In the genomic region with DNA sequence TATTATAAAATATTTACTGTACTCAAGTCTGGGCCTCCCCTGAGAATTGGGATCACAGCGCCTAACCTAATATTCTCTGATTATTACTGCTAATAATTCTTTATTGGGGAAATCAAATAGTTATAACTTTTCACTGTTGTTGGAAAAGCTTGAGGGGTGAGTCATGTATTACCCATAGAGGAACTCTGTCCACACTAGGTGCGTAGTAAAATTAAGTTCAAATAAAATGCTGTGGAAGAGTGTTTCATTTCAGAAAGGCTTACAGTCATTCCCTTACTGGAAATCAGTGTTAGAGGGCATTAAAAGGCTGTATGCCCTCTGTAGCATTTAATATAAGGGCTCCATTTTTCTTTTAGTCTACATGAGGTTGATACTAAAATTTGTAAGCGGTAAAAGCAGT, we compare ENCODE assay signal across 26 cellular contexts.
DNase-seq lines count a peak whose midpoint lies in the region; ATAC-seq, FAIRE-seq and TF ChIP-seq lines count a peak whose summit lies in the region.
"Had no signal": no experiment of that assay in that cellular context is flagged by ENCODE, and none has a peak within 500 bp of the region (broad histone marks: within the 10 kb centered on the region; RNA-seq: fewer than 3 reads in every experiment).

No MANE protein-coding gene starts in this region.

- intact Hi-C loops in K562 (cut with micrococcal nuclease): no loop called here
- intact Hi-C loops in endothelial cell of umbilical vein (cut with micrococcal nuclease): no loop called here
- intact Hi-C loops in stomach (cut with DNase I; ENCODE audit: low total_unique reads): no loop called here

- no peaks in the 10 kb centered on the region for H3K27me3 ChIP-seq in BLaER1
- H3K27me3 ChIP-seq in Loucy (ENCODE audit: insufficient read depth, low read length, poor library complexity, severe bottlenecking): no peaks in the 10 kb centered on the region
- H3K27me3 ChIP-seq in K562 (ENCODE audit: control insufficient read depth in 2 of 2, insufficient read depth in 2 of 2, low read length in 2 of 2): no peaks in the 10 kb centered on the region
- no peaks in the 10 kb centered on the region for H3K27me3 ChIP-seq in endothelial cell of umbilical vein (ENCODE audit: control insufficient read depth in 2 of 2, insufficient read depth in 2 of 2, low read length in 2 of 2)
- no peaks in the 10 kb centered on the region; the same call in 1 of the 2 replicates for H3K27me3 ChIP-seq in SJCRH30
- H3K27me3 ChIP-seq in stomach: no peaks in the 10 kb centered on the region
- H3K27me3 ChIP-seq: BE2C had no signal

- TF ChIP-seq CTCF in Loucy (conservative IDR thresholded peaks at IDR 0.05; ENCODE audit: low read length) (no peak), K562 (IDR thresholded peaks at IDR 0.05 in 2 of 3, conservative IDR thresholded peaks at IDR 0.05 in 1 of 3; ENCODE audit: insufficient read depth in 2 of 3, low read depth in 1 of 3, low read length in 3 of 3) (no peak), endothelial cell of umbilical vein (IDR thresholded peaks at IDR 0.05; ENCODE audit: extremely low read depth in 1 of 2, insufficient read depth in 1 of 2, low read depth in 1 of 2, low read length in 2 of 2) (no peak), stomach (IDR thresholded peaks at IDR 0.05) (no peak)

- FAIRE-seq in K562 (lab: Jason Lieb, UNC) (no peak), endothelial cell of umbilical vein (lab: Jason Lieb, UNC) (no peak)
- FAIRE-seq: A549, GM12878, GM12892, GM18507 had no signal

- no peak for TF ChIP-seq POLR2A in K562 (conservative IDR thresholded peaks at IDR 0.05)
- no peak for TF ChIP-seq POLR2A in endothelial cell of umbilical vein (IDR thresholded peaks at IDR 0.05; ENCODE audit: low read depth, low read length)
- TF ChIP-seq POLR2A in stomach (IDR thresholded peaks at IDR 0.05): no peak

- peaks cover 41% of the 10 kb centered on the region for H3K4me1 ChIP-seq in BLaER1
- peaks cover 80% of the 10 kb centered on the region for H3K4me1 ChIP-seq in Loucy (ENCODE audit: insufficient read depth, low read length, poor library complexity, severe bottlenecking)
- no peaks in the 10 kb centered on the region; a peak in 3 of 5 replicates for H3K4me1 ChIP-seq in K562 (replicated peaks in 1 of 2; ENCODE audit: control insufficient read depth in 2 of 2, insufficient read depth in 2 of 2, low read length in 2 of 2)
- peaks cover 39% of the 10 kb centered on the region for H3K4me1 ChIP-seq in endothelial cell of umbilical vein (ENCODE audit: control insufficient read depth, extremely low read depth, insufficient read depth, low read length)
- H3K4me1 ChIP-seq in SJCRH30: no peaks in the 10 kb centered on the region; the same call in 1 of the 2 replicates
- H3K4me1 ChIP-seq in stomach: no peaks in the 10 kb centered on the region
- H3K4me1 ChIP-seq: A549, BE2C had no signal

- H3F3A ChIP-seq in Loucy (ENCODE audit: low read depth): no peaks in the 10 kb centered on the region

- no TSS peak for BruUV-seq in K562 (replicated peaks; lab: Mats Ljungman, UMichigan)
- no TSS peak for BruUV-seq in endothelial cell of umbilical vein (replicated peaks; lab: Mats Ljungman, UMichigan)

- no peaks in the 10 kb centered on the region for H3K9me3 ChIP-seq in BLaER1
- H3K9me3 ChIP-seq in Loucy (ENCODE audit: insufficient read depth, low read depth, low read length): no peaks in the 10 kb centered on the region
- H3K9me3 ChIP-seq in K562 (replicated peaks; ENCODE audit: control insufficient read depth, insufficient read depth, low read depth, low read length): no peaks in the 10 kb centered on the region
- H3K9me3 ChIP-seq in endothelial cell of umbilical vein (replicated peaks; ENCODE audit: control insufficient read depth, insufficient read depth, low read length): no peaks in the 10 kb centered on the region
- H3K9me3 ChIP-seq in SJCRH30 (replicated peaks): no peaks in the 10 kb centered on the region
- H3K9me3 ChIP-seq in stomach: no peaks in the 10 kb centered on the region
- H3K9me3 ChIP-seq: A549, BE2C had no signal

- dilution Hi-C loops in endothelial cell of umbilical vein (cut with MboI; ENCODE audit: extremely low pct_ligation_motif_present, low sequenced_read_pairs): no loop called here

- no peak overlapping the region for H3K9ac ChIP-seq in BLaER1
- H3K9ac ChIP-seq in Loucy (ENCODE audit: low read depth, low read length, poor library complexity, severe bottlenecking): peak overlapping the region; percentile 73
- H3K9ac ChIP-seq in K562 (ENCODE audit: insufficient read depth in 1 of 2, low read depth in 2 of 2, low read length in 2 of 2): no peak overlapping the region
- H3K9ac ChIP-seq in endothelial cell of umbilical vein (replicated peaks; ENCODE audit: extremely low read depth, insufficient read depth, low read length): no peak overlapping the region

- no peak overlapping the region for H2AFZ ChIP-seq in Loucy (ENCODE audit: low read length)
- H2AFZ ChIP-seq in K562 (ENCODE audit: low read depth, low read length): peak overlapping the region; percentile 26; the same call in 1 of the 2 replicates
- no peak overlapping the region for H2AFZ ChIP-seq in endothelial cell of umbilical vein (ENCODE audit: low read depth, low read length)

- H3K27ac ChIP-seq in BLaER1 (no peak overlapping the region), K562 (ENCODE audit: extremely low read depth, low read depth, low read length) (no peak overlapping the region), endothelial cell of umbilical vein (ENCODE audit: insufficient read depth, low read depth, low read length) (no peak overlapping the region), SJCRH30 (no peak overlapping the region), stomach (no peak overlapping the region)
- H3K27ac ChIP-seq: 22Rv1, A549 had no signal

- peaks cover 15% of the 10 kb centered on the region; the same call in 1 of the 2 replicates for H3K79me2 ChIP-seq in Loucy (ENCODE audit: insufficient read depth, low read length)
- no peaks in the 10 kb centered on the region for H3K79me2 ChIP-seq in K562 (ENCODE audit: control insufficient read depth, insufficient read depth, low read length)
- no peaks in the 10 kb centered on the region for H3K79me2 ChIP-seq in endothelial cell of umbilical vein (ENCODE audit: control insufficient read depth, insufficient read depth, low read length)

- 81% methylated on average over 3 of the region's 3 CpGs for WGBS in K562 (ENCODE audit: insufficient coverage, low coverage, missing lambda C conversion rate)
- 92 to 97% (median 96%) methylated on average over 3 of the region's 3 CpGs for WGBS in stomach, 5 donors

- H3K9me1 ChIP-seq in K562 (ENCODE audit: control insufficient read depth, insufficient read depth, low read length) (no peaks in the 10 kb centered on the region), endothelial cell of umbilical vein (replicated peaks; ENCODE audit: control insufficient read depth, extremely low read depth, insufficient read depth, low read length) (no peaks in the 10 kb centered on the region)

- peak overlapping the region; percentile 75; the same call in 1 of the 2 replicates for H3K4me2 ChIP-seq in BLaER1
- peak overlapping the region; percentile 75 for H3K4me2 ChIP-seq in Loucy (ENCODE audit: low read depth, low read length, poor library complexity, severe bottlenecking)
- no peak overlapping the region for H3K4me2 ChIP-seq in K562 (ENCODE audit: insufficient read depth, low read length)
- H3K4me2 ChIP-seq in endothelial cell of umbilical vein (ENCODE audit: insufficient read depth, low read length): no peak overlapping the region
- H3K4me2 ChIP-seq: A549 had no signal

- H3K36me3 ChIP-seq in BLaER1: no peaks in the 10 kb centered on the region
- H3K36me3 ChIP-seq in Loucy (ENCODE audit: insufficient read depth, low read length): no peaks in the 10 kb centered on the region
- no peaks in the 10 kb centered on the region for H3K36me3 ChIP-seq in K562 (ENCODE audit: control insufficient read depth, insufficient read depth, low read length)
- no peaks in the 10 kb centered on the region for H3K36me3 ChIP-seq in endothelial cell of umbilical vein (ENCODE audit: control insufficient read depth in 2 of 2, extremely low read depth in 1 of 2, insufficient read depth in 2 of 2, low read length in 2 of 2)
- H3K36me3 ChIP-seq in SJCRH30: no peaks in the 10 kb centered on the region
- H3K36me3 ChIP-seq in stomach: no peaks in the 10 kb centered on the region
- H3K36me3 ChIP-seq: BE2C had no signal

- no peaks in the 10 kb centered on the region for H3K9me2 ChIP-seq in Loucy (replicated peaks; ENCODE audit: low read depth, low read length)

- H4K20me1 ChIP-seq in BLaER1 (no peaks in the 10 kb centered on the region), Loucy (ENCODE audit: insufficient read depth, low read length, poor library complexity, severe bottlenecking) (no peaks in the 10 kb centered on the region), K562 (replicated peaks; ENCODE audit: control insufficient read depth, insufficient read depth, low read length) (no peaks in the 10 kb centered on the region), endothelial cell of umbilical vein (replicated peaks; ENCODE audit: control insufficient read depth, extremely low read depth, insufficient read depth, low read length) (no peaks in the 10 kb centered on the region)

- ATAC-seq in K562: no peak
- ATAC-seq: A549, GM12878 had no signal

- in situ Hi-C loops in K562 (cut with MboI): no loop called here

- CTCF ChIA-PET in K562 (lab: Yijun Ruan, JAX; ENCODE audit: low intra/inter-chr PET ratio): no interaction called here
- CTCF ChIA-PET in endothelial cell of umbilical vein (lab: Charles Lee): interaction anchor here (1.0 to 1.6 kb wide), 4 partner anchors 39 to 666 kb away, joined by 3 to 7 read pairs (median 3); no protein-coding TSS in a partner anchor

- DNase-seq in K562 (ENCODE audit: extremely low read depth in 1 of 4, low spot score in 3 of 4) (no peak), endothelial cell of umbilical vein (ENCODE audit: low read depth, low spot score) (peak; percentile 18), NK-92 (lab: John Stamatoyannopoulos, UW; ENCODE audit: unreplicated experiment) (no peak), SJCRH30 (no peak), stomach (no peak), KG1 (lab: John Stamatoyannopoulos, UW) (no peak)
- DNase-seq: BE2C; C1 segment of cervical spinal cord; CD4-positive, alpha-beta memory T cell; CD4-positive, CD25-positive, alpha-beta regulatory T cell; CD8-positive, alpha-beta memory T cell; COR-L47; DMS 273 treated with DMSO at 0.1 percent for 48 hours; DMS153; DMS53; DMS79; DND-41; EL; GDM1 had no signal

- no peak overlapping the region for H3K4me3 ChIP-seq in BLaER1
- peak overlapping the region; percentile 66 for H3K4me3 ChIP-seq in Loucy (ENCODE audit: low read length, poor library complexity, severe bottlenecking)
- H3K4me3 ChIP-seq in K562: no peak overlapping the region
- no peak overlapping the region for H3K4me3 ChIP-seq in endothelial cell of umbilical vein (replicated peaks in 1 of 3; ENCODE audit: insufficient read depth in 1 of 3, low read depth in 1 of 3, low read length in 3 of 3)
- H3K4me3 ChIP-seq in SJCRH30: no peak overlapping the region
- no peak overlapping the region for H3K4me3 ChIP-seq in stomach
- H3K4me3 ChIP-seq: A549, GM12878 had no signal

- POLR2A ChIA-PET in K562 (lab: Yijun Ruan, JAX) (interaction anchor here (1.2 kb wide), 1 partner anchor 9 kb away, joined by 3 read pairs; no protein-coding TSS in a partner anchor), endothelial cell of umbilical vein (lab: Charles Lee) (no interaction called here)

- no peak for TF ChIP-seq RAD21 in K562 (CRISPR knock-in tag; conservative IDR thresholded peaks at IDR 0.05 in 1 of 2, IDR thresholded peaks at IDR 0.05 in 1 of 2)

- TF ChIP-seq EP300 in K562 (IDR thresholded peaks at IDR 0.05; ENCODE audit: low read length): no peak
- TF ChIP-seq EP300 in stomach (IDR thresholded peaks at IDR 0.05): no peak

Comparison
In these comparisons a context has a peak if more than half of its experiments do, and no peak if none do; other contexts are left out.
1. H3K4me2 ChIP-seq: peak in BLaER1 (single experiment) and Loucy (single experiment); none in K562 (single experiment) and endothelial cell of umbilical vein (single experiment).